In genomic region chr5:168756517-168757391, GRCh38 we compare ENCODE assay signal across 15 cellular contexts.
"Had no signal": no experiment of that assay in that cellular context is flagged by ENCODE, and none has a peak within 500 bp of the region (broad histone marks: within the 10 kb centered on the region; RNA-seq: fewer than 3 reads in every experiment).

No MANE protein-coding gene starts in this region.

- H3K27ac ChIP-seq: breast epithelium, gastrocnemius medialis, transverse colon, vagina had no signal

- H3K4me3 ChIP-seq: breast epithelium, gastrocnemius medialis, lung, transverse colon, vagina had no signal

- ATAC-seq: gastrocnemius medialis; left colon; stimulated activated naive B cell treated with anti-CD40 and anti-IgM and Interleukin-4, amounts not matched to agents 10 μg/mL and 1 μg/mL and 100 μg/mL, for 72 hours had no signal

- H3K27me3 ChIP-seq: breast epithelium, gastrocnemius medialis, transverse colon, vagina had no signal

- H3K4me1 ChIP-seq: breast epithelium, gastrocnemius medialis, transverse colon, vagina had no signal

- H3K9me3 ChIP-seq: breast epithelium, gastrocnemius medialis, transverse colon, vagina had no signal

- DNase-seq: activated CD4-positive, CD25-positive, alpha-beta regulatory T cell treated with anti-CD3 and anti-CD28 coated beads, Interleukin-2, amount 50 U/mL, for 72 hours; activated naive CD4-positive, alpha-beta T cell; activated naive CD8-positive, alpha-beta T cell treated with anti-CD3 and anti-CD28 coated beads, Interleukin-2, amount 10 ng/mL, durations not matched to agents 7 days and 5 days; activated T-cell treated with anti-CD3 and anti-CD28 coated beads for 4 hours; cerebellar nuclear complex; effector memory CD4-positive, alpha-beta T cell; gastrocnemius medialis; left colon; retina; stimulated activated CD4-positive, alpha-beta T cell treated with anti-CD3 and anti-CD28 coated beads, Interleukin-4, amount 100 ng/mL, for 1 hour; stimulated activated naive B cell treated with anti-CD40 and anti-IgM and Interleukin-4, amounts not matched to agents 10 μg/mL and 1 μg/mL and 100 μg/mL, for 72 hours; transverse colon had no signal

- H3K36me3 ChIP-seq: breast epithelium, gastrocnemius medialis, transverse colon had no signal
